In the genomic region with DNA sequence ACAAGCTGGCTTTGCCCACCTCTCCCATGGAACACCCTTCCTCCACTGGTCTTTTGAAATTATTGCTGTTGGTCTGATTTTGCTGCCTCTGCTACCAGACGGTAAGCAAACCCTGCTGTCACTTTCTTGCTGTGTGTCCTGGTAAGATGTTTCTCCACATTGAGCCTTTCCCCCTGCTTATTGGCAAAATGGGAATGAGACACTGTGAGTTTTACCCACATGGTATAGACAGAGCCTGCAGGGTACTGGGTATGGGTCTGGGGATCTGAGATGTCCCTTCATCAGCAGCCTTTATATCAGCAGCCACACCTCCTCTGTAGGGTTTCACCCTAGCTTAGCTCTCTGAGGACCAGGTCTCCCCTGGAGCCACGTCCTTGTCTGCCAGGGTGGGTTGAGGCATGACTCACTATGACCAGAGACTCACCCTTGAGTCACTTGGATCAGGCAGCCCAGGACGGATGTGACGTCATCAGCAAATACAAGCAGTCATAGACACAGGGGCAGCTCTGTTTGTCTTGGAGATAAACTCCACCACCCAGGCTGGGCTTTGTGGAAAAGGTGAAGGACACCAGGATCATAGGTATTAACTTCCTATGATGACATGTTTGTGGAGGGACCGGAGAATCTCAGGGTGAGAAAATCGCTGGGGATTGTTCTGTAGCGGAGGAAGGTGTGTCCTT, we compare ENCODE assay signal across 10 cellular contexts. TPM values are rescaled to one million over a fixed set of nuclear protein-coding genes. Genes with fewer than 3 reads are reported as not detected.
DNase-seq lines count a peak whose midpoint lies in the region; ATAC-seq and TF ChIP-seq lines count a peak whose summit lies in the region.
"Had no signal": no experiment of that assay in that cellular context is flagged by ENCODE, and none has a peak within 500 bp of the region (broad histone marks: within the 10 kb centered on the region; RNA-seq: fewer than 3 reads in every experiment).

No MANE protein-coding gene starts in this region.

- H3K4me1 Mint-ChIP-seq in activated T-cell treated with anti-CD3 and anti-CD28 coated beads, Interleukin-2, amount 50 U/mL, for 4 hours (ENCODE audit: low read depth) = no peaks in the 10 kb centered on the region
- peaks cover 0 to 4% (median 0%) of the 10 kb centered on the region in 4 donors for H3K4me1 Mint-ChIP-seq in naive thymus-derived CD8-positive, alpha-beta T cell
- H3K4me1 Mint-ChIP-seq: brain had no signal

- H3K9me3 ChIP-seq in HEK293 (ENCODE audit: control insufficient read depth, insufficient read depth, low read depth, low read length) = no peaks in the 10 kb centered on the region

- intact Hi-C loops in left colon (cut with DNase I, micrococcal nuclease) = no loop called here

- no peak for TF ChIP-seq CTCF in HEK293 (tag by site-specific recombination; IDR thresholded peaks at IDR 0.05)

- ATAC-seq in activated T-cell treated with anti-CD3 and anti-CD28 coated beads, Interleukin-2, amount 50 U/mL, for 4 hours = peak; percentile 79 to 90
- ATAC-seq in left colon = peak; percentile 81
- no peak for ATAC-seq in naive thymus-derived CD8-positive, alpha-beta T cell

- H3K4me1 ChIP-seq in ACC112 (ENCODE audit: control insufficient read depth, insufficient read depth, low read length, unreplicated experiment) (peaks cover 22% of the 10 kb centered on the region), HEK293 (ENCODE audit: control insufficient read depth, insufficient read depth, low read length) (no peaks in the 10 kb centered on the region)

- POLR2A ChIA-PET in HEK293 (lab: Yijun Ruan, JAX) = interaction anchor here (0.7 kb wide), 1 partner anchor 112 kb away, joined by 3 read pairs; no protein-coding TSS in a partner anchor
- POLR2A ChIA-PET in naive thymus-derived CD8-positive, alpha-beta T cell (lab: Charles Lee) = interaction anchor here (0.5 kb wide), 1 partner anchor 184 kb away, joined by 5 read pairs; no protein-coding TSS in a partner anchor

- H3K36me3 Mint-ChIP-seq in activated T-cell treated with anti-CD3 and anti-CD28 coated beads, Interleukin-2, amount 50 U/mL, for 4 hours (ENCODE audit: insufficient read depth) = no peaks in the 10 kb centered on the region
- no peaks in the 10 kb centered on the region for H3K36me3 Mint-ChIP-seq in naive thymus-derived CD8-positive, alpha-beta T cell
- H3K36me3 Mint-ChIP-seq: brain had no signal

- no peaks in the 10 kb centered on the region for H3K36me3 ChIP-seq in ACC112 (ENCODE audit: insufficient read depth, low read length)
- H3K36me3 ChIP-seq in HEK293 (ENCODE audit: control insufficient read depth in 2 of 2, insufficient read depth in 1 of 2, low read length in 2 of 2) = no peaks in the 10 kb centered on the region

- H3K4me3 ChIP-seq in ACC112 (ENCODE audit: low read depth, low read length) = peak overlapping the region; percentile 28; the same call in 1 of the 2 replicates
- H3K4me3 ChIP-seq in HEK293 (ENCODE audit: low read depth, low read length) = no peak overlapping the region

- H3K4me3 Mint-ChIP-seq in activated T-cell treated with anti-CD3 and anti-CD28 coated beads, Interleukin-2, amount 50 U/mL, for 4 hours = no peak overlapping the region
- H3K4me3 Mint-ChIP-seq in naive thymus-derived CD8-positive, alpha-beta T cell = no peak overlapping the region
- H3K4me3 Mint-ChIP-seq: brain; stimulated activated naive CD8-positive, alpha-beta T cell treated with anti-CD3 and anti-CD28 coated beads, Interleukin-15, Interleukin-2, amounts not matched to agents 100 ng/mL and 50 ng/mL, for 24 hours had no signal

- peaks cover 11% of the 10 kb centered on the region for H3K27me3 Mint-ChIP-seq in activated T-cell treated with anti-CD3 and anti-CD28 coated beads, Interleukin-2, amount 50 U/mL, for 4 hours (ENCODE audit: low read depth)
- peaks cover 7 to 27% (median 16%) of the 10 kb centered on the region in 5 donors for H3K27me3 Mint-ChIP-seq in naive thymus-derived CD8-positive, alpha-beta T cell

- no peak overlapping the region for H3K27ac Mint-ChIP-seq in naive thymus-derived CD8-positive, alpha-beta T cell
- H3K27ac Mint-ChIP-seq: stimulated activated naive CD8-positive, alpha-beta T cell treated with anti-CD3 and anti-CD28 coated beads, Interleukin-15, Interleukin-2, amounts not matched to agents 100 ng/mL and 50 ng/mL, for 24 hours had no signal

- H3K27me3 ChIP-seq in ACC112 (ENCODE audit: insufficient read depth, low read length) = no peaks in the 10 kb centered on the region

- peak overlapping the region; percentile 1 for H2AFZ ChIP-seq in ACC112 (ENCODE audit: low read length, unreplicated experiment)

- no peak for DNase-seq in activated T-cell treated with anti-CD3 and anti-CD28 coated beads, Interleukin-2, amount 50 U/mL, for 4 hours
- DNase-seq in left colon (peak; percentile 61 to 89), NCI-H1048 (lab: John Stamatoyannopoulos, UW) (no peak), NCI-H2081 treated with DMSO at 0.1 percent for 48 hours (lab: John Stamatoyannopoulos, UW) (no peak), D341Med (ENCODE audit: low spot score) (no peak)
- no peak for DNase-seq in naive thymus-derived CD8-positive, alpha-beta T cell

- H3K9me3 Mint-ChIP-seq in activated T-cell treated with anti-CD3 and anti-CD28 coated beads, Interleukin-2, amount 50 U/mL, for 4 hours = no peaks in the 10 kb centered on the region
- peaks cover 0 to under 1% (median 0%) of the 10 kb centered on the region in 9 donors for H3K9me3 Mint-ChIP-seq in naive thymus-derived CD8-positive, alpha-beta T cell
- H3K9me3 Mint-ChIP-seq: stimulated activated naive CD8-positive, alpha-beta T cell treated with anti-CD3 and anti-CD28 coated beads, Interleukin-15, Interleukin-2, amounts not matched to agents 100 ng/mL and 50 ng/mL, for 24 hours had no signal

- H3K27ac ChIP-seq in ACC112 (ENCODE audit: low read depth, low read length) = peak overlapping the region; percentile 80
- no peak overlapping the region for H3K27ac ChIP-seq in HEK293 (ENCODE audit: extremely low read depth, low read depth, low read length)

- CTCF ChIA-PET in HEK293 (lab: Yijun Ruan, JAX) = interaction anchor here (0.6 to 3.7 kb wide), 10 partner anchors 10 to 456 kb away, joined by 3 to 16 read pairs (median 4); partner anchors contain the start of gene BAIAP2L1

- no peaks in the 10 kb centered on the region for H3K79me2 ChIP-seq in ACC112 (ENCODE audit: control insufficient read depth, insufficient read depth, low read length, unreplicated experiment)

TF ChIP-seq in HEK293, 187 proteins besides CTCF, POLR2A, EP300 and RAD21 (continues in another document):
- TF ChIP-seq HOXD13 (CRISPR knock-in tag; IDR thresholded peaks at IDR 0.05; ENCODE audit: borderline replicate concordance) (no peak), SP3 (tag by site-specific recombination; IDR thresholded peaks at IDR 0.05) (no peak), ZNF518A (tag by site-specific recombination; conservative IDR thresholded peaks at IDR 0.05; ENCODE audit: low read depth) (0 out of 2 replicates have a peak, but pooled peaks have one; percentile 17), ZNF184 (tag by site-specific recombination; IDR thresholded peaks at IDR 0.05) (peak; percentile 62; the same call in 1 of the 2 replicates)
- TF ChIP-seq, protein P1, sequence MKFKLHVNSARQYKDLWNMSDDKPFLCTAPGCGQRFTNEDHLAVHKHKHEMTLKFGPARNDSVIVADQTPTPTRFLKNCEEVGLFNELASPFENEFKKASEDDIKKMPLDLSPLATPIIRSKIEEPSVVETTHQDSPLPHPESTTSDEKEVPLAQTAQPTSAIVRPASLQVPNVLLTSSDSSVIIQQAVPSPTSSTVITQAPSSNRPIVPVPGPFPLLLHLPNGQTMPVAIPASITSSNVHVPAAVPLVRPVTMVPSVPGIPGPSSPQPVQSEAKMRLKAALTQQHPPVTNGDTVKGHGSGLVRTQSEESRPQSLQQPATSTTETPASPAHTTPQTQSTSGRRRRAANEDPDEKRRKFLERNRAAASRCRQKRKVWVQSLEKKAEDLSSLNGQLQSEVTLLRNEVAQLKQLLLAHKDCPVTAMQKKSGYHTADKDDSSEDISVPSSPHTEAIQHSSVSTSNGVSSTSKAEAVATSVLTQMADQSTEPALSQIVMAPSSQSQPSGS (tag by site-specific recombination; IDR thresholded peaks at IDR 0.05; ENCODE audit: low read depth) = peak; percentile 97

RNA-seq across cellular contexts. Expression of gene BAIAP2L1, which starts 17.9 kb away (rescaled TPM):
- total RNA-seq in activated T-cell treated with anti-CD3 and anti-CD28 coated beads, Interleukin-2, amount 50 U/mL, for 4 hours = 1 to 10 TPM in 1 of 3 donors, under 1 TPM in 2; 0.34 to 1.2 (median 0.56) TPM
- total RNA-seq in left colon = 10 to 100 TPM; 67.2 to 70.9 TPM
- under 1 TPM; 0.44 to 0.47 TPM for total RNA-seq in naive thymus-derived CD8-positive, alpha-beta T cell
- under 1 TPM; 0.06 to 0.85 (median 0.34) TPM for polyA plus RNA-seq in naive thymus-derived CD8-positive, alpha-beta T cell

Comparison
In these comparisons a context has a peak if more than half of its experiments do, and no peak if none do; other contexts are left out.
1. ATAC-seq: peak in activated T-cell treated with anti-CD3 and anti-CD28 coated beads, Interleukin-2, amount 50 U/mL, for 4 hours (2 of 2) and left colon (single experiment); none in naive thymus-derived CD8-positive, alpha-beta T cell (0 of 2).
2. DNase-seq: peak in left colon (2 of 2); none in activated T-cell treated with anti-CD3 and anti-CD28 coated beads, Interleukin-2, amount 50 U/mL, for 4 hours (single experiment), naive thymus-derived CD8-positive, alpha-beta T cell (0 of 10), NCI-H1048 (single experiment), NCI-H2081 treated with DMSO at 0.1 percent for 48 hours (single experiment) and D341Med (single experiment).
3. RNA of gene BAIAP2L1, which starts 17.9 kb away (total RNA-seq): 67.2 to 70.9 TPM in left colon; 0.34 to 1.2 TPM in activated T-cell treated with anti-CD3 and anti-CD28 coated beads, Interleukin-2, amount 50 U/mL, for 4 hours and 0.44 to 0.47 TPM in naive thymus-derived CD8-positive, alpha-beta T cell; every median in the first group is over 10 times any median in the second.